In the genomic region with DNA sequence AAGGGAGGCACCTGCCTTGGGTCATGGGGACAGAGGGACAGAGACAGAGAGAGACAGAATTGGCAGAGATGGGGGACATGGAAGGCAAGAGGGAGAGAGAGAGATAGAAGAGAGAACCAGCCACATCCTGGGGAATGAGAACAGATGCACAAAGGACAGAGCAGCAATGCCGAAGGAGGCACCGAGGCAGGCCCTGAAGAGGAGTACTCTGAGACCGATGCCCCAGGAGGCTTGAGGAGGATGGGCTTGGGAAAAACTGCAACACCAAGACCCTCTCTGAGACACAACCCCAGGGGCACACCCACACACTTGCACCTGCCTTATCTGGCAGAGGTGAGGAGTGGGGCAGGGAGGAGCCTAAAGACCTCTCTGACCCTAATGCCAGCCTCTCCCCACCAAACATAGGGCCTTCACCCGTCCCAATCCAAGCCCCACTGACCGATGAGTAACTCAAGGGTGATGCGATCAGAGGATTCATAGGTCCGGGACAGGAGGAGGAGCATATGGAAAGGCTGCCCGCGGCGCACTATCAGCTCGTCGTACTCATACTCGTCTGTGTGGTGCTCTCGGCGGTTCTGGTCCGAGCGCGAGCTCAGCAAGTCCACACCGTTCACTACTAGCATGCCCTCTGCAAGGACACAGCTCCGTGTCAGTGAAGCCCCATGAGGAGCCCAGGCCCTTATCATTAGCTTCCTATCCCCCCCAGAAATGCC, we compare ENCODE assay signal across 1 cellular context.
A peak's percentile ranks its signal among the peaks of the same experiment; 100 is the strongest.
TF ChIP-seq lines count a peak whose summit lies in the region.

No MANE protein-coding gene starts in this region.

TF ChIP-seq in HepG2, 621 proteins besides CTCF, POLR2A, EP300 and RAD21:
- 0 out of 2 replicates have a peak, but pooled peaks have one; percentile 32 for TF ChIP-seq ZNF225 (CRISPR knock-in tag; IDR thresholded peaks at IDR 0.05)
- no peak for TF ChIP-seq THAP11 (CRISPR knock-in tag; IDR thresholded peaks at IDR 0.05)
- no peak for TF ChIP-seq ZFP41 (CRISPR knock-in tag; IDR thresholded peaks at IDR 0.05; ENCODE audit: borderline replicate concordance)
- TF ChIP-seq GABPA (IDR thresholded peaks at IDR 0.05; ENCODE audit: low read depth, low read length) = no peak
- no peak for TF ChIP-seq GABPA (CRISPR knock-in tag; IDR thresholded peaks at IDR 0.05; ENCODE audit: low read depth)
- TF ChIP-seq ZNF180 (CRISPR knock-in tag; IDR thresholded peaks at IDR 0.05; ENCODE audit: borderline replicate concordance, low read depth) = no peak
- TF ChIP-seq GPN1 (CRISPR knock-in tag; IDR thresholded peaks at IDR 0.05; ENCODE audit: borderline replicate concordance) = no peak
- TF ChIP-seq, protein P1, sequence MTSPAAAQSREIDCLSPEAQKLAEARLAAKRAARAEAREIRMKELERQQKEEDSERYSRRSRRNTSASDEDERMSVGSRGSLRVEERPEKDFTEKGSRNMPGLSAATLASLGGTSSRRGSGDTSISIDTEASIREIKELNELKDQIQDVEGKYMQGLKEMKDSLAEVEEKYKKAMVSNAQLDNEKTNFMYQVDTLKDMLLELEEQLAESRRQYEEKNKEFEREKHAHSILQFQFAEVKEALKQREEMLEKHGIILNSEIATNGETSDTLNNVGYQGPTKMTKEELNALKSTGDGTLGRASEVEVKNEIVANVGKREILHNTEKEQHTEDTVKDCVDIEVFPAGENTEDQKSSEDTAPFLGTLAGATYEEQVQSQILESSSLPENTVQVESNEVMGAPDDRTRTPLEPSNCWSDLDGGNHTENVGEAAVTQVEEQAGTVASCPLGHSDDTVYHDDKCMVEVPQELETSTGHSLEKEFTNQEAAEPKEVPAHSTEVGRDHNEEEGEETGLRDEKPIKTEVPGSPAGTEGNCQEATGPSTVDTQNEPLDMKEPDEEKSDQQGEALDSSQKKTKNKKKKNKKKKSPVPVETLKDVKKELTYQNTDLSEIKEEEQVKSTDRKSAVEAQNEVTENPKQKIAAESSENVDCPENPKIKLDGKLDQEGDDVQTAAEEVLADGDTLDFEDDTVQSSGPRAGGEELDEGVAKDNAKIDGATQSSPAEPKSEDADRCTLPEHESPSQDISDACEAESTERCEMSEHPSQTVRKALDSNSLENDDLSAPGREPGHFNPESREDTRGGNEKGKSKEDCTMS (CRISPR knock-in tag; conservative IDR thresholded peaks at IDR 0.05) = no peak
- peak; percentile 60; the same call in 1 of the 2 replicates for TF ChIP-seq GLMP (CRISPR knock-in tag; IDR thresholded peaks at IDR 0.05; ENCODE audit: borderline replicate concordance)
- peak; percentile 62; the same call in 1 of the 2 replicates for TF ChIP-seq ZNF83 (CRISPR knock-in tag; IDR thresholded peaks at IDR 0.05; ENCODE audit: borderline replicate concordance)
- TF ChIP-seq NCOR1 (IDR thresholded peaks at IDR 0.05; ENCODE audit: borderline replicate concordance, low read length) = no peak
- peak; percentile 15; the same call in 1 of the 2 replicates for TF ChIP-seq NFRKB (IDR thresholded peaks at IDR 0.05)
- no peak for TF ChIP-seq ATF7 (IDR thresholded peaks at IDR 0.05)
- peak; percentile 33; the same call in 1 of the 2 replicates for TF ChIP-seq ATF7 (CRISPR knock-in tag; IDR thresholded peaks at IDR 0.05)
- TF ChIP-seq DBP (CRISPR knock-in tag; IDR thresholded peaks at IDR 0.05; ENCODE audit: not compliant biosample characterization) = no peak
- TF ChIP-seq NRL (CRISPR knock-in tag; IDR thresholded peaks at IDR 0.05; ENCODE audit: borderline replicate concordance) = 0 out of 2 replicates have a peak, but pooled peaks have one; percentile 2
- TF ChIP-seq TFE3 (CRISPR knock-in tag; IDR thresholded peaks at IDR 0.05) = no peak
- TF ChIP-seq NFAT5 (CRISPR knock-in tag; IDR thresholded peaks at IDR 0.05) = 0 out of 2 replicates have a peak, but pooled peaks have one; percentile 23
- 0 out of 2 replicates have a peak, but pooled peaks have one; percentile 19 for TF ChIP-seq ZNF704 (CRISPR knock-in tag; IDR thresholded peaks at IDR 0.05; ENCODE audit: borderline replicate concordance)
- no peak for TF ChIP-seq ZMYM2 (CRISPR knock-in tag; IDR thresholded peaks at IDR 0.05)
- no peak for TF ChIP-seq NFIB (CRISPR knock-in tag; IDR thresholded peaks at IDR 0.05; ENCODE audit: borderline replicate concordance)
